Comparison of ENCODE assay signal across 1 cellular context in the genomic region with DNA sequence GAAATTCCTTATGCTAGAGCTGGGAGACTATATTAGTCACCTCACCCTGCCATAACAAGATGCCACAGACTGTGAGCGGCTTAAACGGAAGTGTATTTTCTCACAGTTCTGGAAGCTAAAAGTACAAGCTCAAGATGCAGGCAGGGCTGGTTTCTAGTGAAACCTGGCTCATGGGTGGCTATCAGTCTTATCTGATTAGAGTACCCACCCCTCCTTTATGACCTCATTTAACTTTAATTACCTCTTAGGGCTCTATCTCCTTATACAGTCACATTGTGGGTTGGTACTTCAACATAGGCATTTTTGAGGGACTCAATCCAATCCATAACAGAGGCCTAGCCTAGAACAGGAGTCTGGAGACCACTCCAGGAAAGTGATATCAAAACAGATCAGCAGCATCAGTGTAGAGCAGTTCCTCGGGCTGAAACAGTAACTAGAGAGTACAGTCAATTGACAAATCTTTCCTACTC.
TF ChIP-seq lines count a peak whose summit lies in the region.

No MANE protein-coding gene starts in this region.

TF ChIP-seq in HepG2, 621 proteins besides CTCF, POLR2A, EP300 and RAD21 (continued from another document):
- TF ChIP-seq, protein P1, sequence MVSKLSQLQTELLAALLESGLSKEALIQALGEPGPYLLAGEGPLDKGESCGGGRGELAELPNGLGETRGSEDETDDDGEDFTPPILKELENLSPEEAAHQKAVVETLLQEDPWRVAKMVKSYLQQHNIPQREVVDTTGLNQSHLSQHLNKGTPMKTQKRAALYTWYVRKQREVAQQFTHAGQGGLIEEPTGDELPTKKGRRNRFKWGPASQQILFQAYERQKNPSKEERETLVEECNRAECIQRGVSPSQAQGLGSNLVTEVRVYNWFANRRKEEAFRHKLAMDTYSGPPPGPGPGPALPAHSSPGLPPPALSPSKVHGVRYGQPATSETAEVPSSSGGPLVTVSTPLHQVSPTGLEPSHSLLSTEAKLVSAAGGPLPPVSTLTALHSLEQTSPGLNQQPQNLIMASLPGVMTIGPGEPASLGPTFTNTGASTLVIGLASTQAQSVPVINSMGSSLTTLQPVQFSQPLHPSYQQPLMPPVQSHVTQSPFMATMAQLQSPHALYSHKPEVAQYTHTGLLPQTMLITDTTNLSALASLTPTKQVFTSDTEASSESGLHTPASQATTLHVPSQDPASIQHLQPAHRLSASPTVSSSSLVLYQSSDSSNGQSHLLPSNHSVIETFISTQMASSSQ (IDR thresholded peaks at IDR 0.05; ENCODE audit: low read depth), result no peak
- TF ChIP-seq, protein P1 (CRISPR knock-in tag; IDR thresholded peaks at IDR 0.05; ENCODE audit: borderline replicate concordance), result 0 out of 2 replicates have a peak, but pooled peaks have one; percentile 11
- 0 out of 2 replicates have a peak, but pooled peaks have one; percentile 35 for TF ChIP-seq RBFOX2 (IDR thresholded peaks at IDR 0.05; ENCODE audit: low read depth, low read length)
- TF ChIP-seq ZNF333 (CRISPR knock-in tag; IDR thresholded peaks at IDR 0.05; ENCODE audit: borderline replicate concordance), result no peak
- 0 out of 2 replicates have a peak, but pooled peaks have one; percentile 71 for TF ChIP-seq ZNF44 (CRISPR knock-in tag; IDR thresholded peaks at IDR 0.05)
- TF ChIP-seq GATA4 (IDR thresholded peaks at IDR 0.05; ENCODE audit: borderline replicate concordance, low read depth), result 0 out of 2 replicates have a peak, but pooled peaks have one; percentile 22
- no peak for TF ChIP-seq SOX13 (IDR thresholded peaks at IDR 0.05)
- TF ChIP-seq SOX13 (CRISPR knock-in tag; conservative IDR thresholded peaks at IDR 0.05 in 1 of 2, IDR thresholded peaks at IDR 0.05 in 1 of 2), result no peak
- TF ChIP-seq, protein P2, sequence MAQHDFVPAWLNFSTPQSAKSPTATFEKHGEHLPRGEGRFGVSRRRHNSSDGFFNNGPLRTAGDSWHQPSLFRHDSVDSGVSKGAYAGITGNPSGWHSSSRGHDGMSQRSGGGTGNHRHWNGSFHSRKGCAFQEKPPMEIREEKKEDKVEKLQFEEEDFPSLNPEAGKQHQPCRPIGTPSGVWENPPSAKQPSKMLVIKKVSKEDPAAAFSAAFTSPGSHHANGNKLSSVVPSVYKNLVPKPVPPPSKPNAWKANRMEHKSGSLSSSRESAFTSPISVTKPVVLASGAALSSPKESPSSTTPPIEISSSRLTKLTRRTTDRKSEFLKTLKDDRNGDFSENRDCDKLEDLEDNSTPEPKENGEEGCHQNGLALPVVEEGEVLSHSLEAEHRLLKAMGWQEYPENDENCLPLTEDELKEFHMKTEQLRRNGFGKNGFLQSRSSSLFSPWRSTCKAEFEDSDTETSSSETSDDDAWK (CRISPR knock-in tag; IDR thresholded peaks at IDR 0.05), result no peak
